Comparison of ENCODE assay signal across 27 cellular contexts in the genomic region with DNA sequence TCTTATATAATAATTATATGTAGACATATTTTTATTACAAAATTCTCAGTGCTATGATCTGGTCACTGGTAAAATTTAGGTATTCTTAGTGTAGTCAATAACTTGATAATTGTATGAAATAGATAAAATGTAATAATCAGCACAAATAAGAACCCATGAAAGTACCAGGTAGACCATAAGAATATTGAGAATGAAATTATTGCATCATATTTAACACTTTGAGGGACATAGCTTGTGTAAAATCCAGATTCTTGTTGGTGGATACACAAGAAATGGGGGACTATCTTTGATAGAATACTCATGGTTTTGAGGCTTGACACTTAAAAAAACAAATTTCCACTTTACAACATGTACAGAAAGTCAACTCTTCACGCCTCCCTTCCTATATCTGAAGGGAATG.
"Had no signal": no experiment of that assay in that cellular context is flagged by ENCODE, and none has a peak within 500 bp of the region (broad histone marks: within the 10 kb centered on the region; RNA-seq: fewer than 3 reads in every experiment).

No MANE protein-coding gene starts in this region.

- FAIRE-seq: urothelium cell line had no signal

- H3K9me3 ChIP-seq: stomach, suprapubic skin, testis, thoracic aorta, thyroid gland, tibial artery, tibial nerve, transverse colon, upper lobe of left lung, upper lobe of right lung, uterus, vagina had no signal

- H3K27ac ChIP-seq: stomach, suprapubic skin, testis, thoracic aorta, thyroid gland, tibial artery, tibial nerve, transverse colon, upper lobe of left lung, upper lobe of right lung, uterus, vagina had no signal

- H3K27me3 ChIP-seq: stomach, suprapubic skin, testis, thyroid gland, tibial artery, tibial nerve, transverse colon, upper lobe of left lung, upper lobe of right lung, uterus, vagina had no signal

- ATAC-seq: stimulated activated effector memory CD8-positive, alpha-beta T cell treated with anti-CD3 and anti-CD28 coated beads, Interleukin-12 subunit alpha, Interleukin-12 subunit beta, amount 100 ng/mL, for 72 hours; stimulated activated memory B cell treated with anti-CD40 and anti-IgM and Interleukin-4, amounts not matched to agents 10 μg/mL and 1 μg/mL and 100 μg/mL, for 72 hours; stimulated activated naive B cell treated with anti-CD40 and anti-IgM and Interleukin-4, amounts not matched to agents 10 μg/mL and 1 μg/mL and 100 μg/mL, for 72 hours; stimulated activated naive CD8-positive, alpha-beta T cell treated with anti-CD3 and anti-CD28 coated beads, Interleukin-15, amount 100 ng/mL, for 72 hours; stimulated activated naive CD8-positive, alpha-beta T cell treated with anti-CD3 and anti-CD28 coated beads, Interleukin-15, Interleukin-2, amounts not matched to agents 100 U/mL and 50 U/mL, for 24 hours; upper lobe of right lung had no signal

- DNase-seq: stimulated activated CD4-positive, alpha-beta T cell treated with anti-CD3 and anti-CD28 coated beads, Interleukin-2, amount 100 ng/mL, for 48 hours; stimulated activated CD4-positive, alpha-beta T cell treated with anti-CD3 and anti-CD28 coated beads, Interleukin-4, amount 100 ng/mL, for 1 hour; stimulated activated CD4-positive, alpha-beta T cell treated with anti-CD3 and anti-CD28 coated beads, Interleukin-4, amount 100 ng/mL, for 24 hours; stimulated activated CD4-positive, alpha-beta T cell treated with anti-CD3 and anti-CD28 coated beads, Interleukin-4, amount 100 ng/mL, for 4 hours; stimulated activated CD8-positive, alpha-beta memory T cell treated with anti-CD3 and anti-CD28 coated beads, Interleukin-4, amount 100 ng/mL, for 48 hours; stimulated activated naive B cell treated with anti-CD40 and anti-IgM and Interleukin-4, amounts not matched to agents 10 μg/mL and 1 μg/mL and 100 μg/mL, for 72 hours; stimulated activated naive CD4-positive, alpha-beta T cell; stimulated activated naive CD4-positive, alpha-beta T cell treated with Interleukin-2 at 50 U/mL for 16 hours; stimulated activated naive CD8-positive, alpha-beta T cell treated with anti-CD3 and anti-CD28 coated beads, Interleukin-15, amount 100 ng/mL, for 72 hours; stimulated activated naive CD8-positive, alpha-beta T cell treated with anti-CD3 and anti-CD28 coated beads, Interleukin-15, Interleukin-2, amounts not matched to agents 100 U/mL and 50 U/mL, for 24 hours; stomach; substantia nigra; testis; thyroid gland; tibial artery; transverse colon; trophoblast cell; upper lobe of left lung; upper lobe of right lung; uterus had no signal

- H3K4me3 ChIP-seq: stomach, suprapubic skin, testis, thoracic aorta, thyroid gland, tibial artery, tibial nerve, transverse colon, upper lobe of left lung, upper lobe of right lung, uterus, vagina had no signal

- H3K36me3 ChIP-seq: stomach, suprapubic skin, thoracic aorta, thyroid gland, tibial artery, tibial nerve, transverse colon, upper lobe of left lung, upper lobe of right lung, uterus, vagina had no signal

- H3K4me1 ChIP-seq: stomach, suprapubic skin, testis, thyroid gland, tibial artery, tibial nerve, transverse colon, upper lobe of left lung, upper lobe of right lung, uterus, vagina had no signal
